Comparison of ENCODE assay signal across 2 cellular contexts in the genomic region with DNA sequence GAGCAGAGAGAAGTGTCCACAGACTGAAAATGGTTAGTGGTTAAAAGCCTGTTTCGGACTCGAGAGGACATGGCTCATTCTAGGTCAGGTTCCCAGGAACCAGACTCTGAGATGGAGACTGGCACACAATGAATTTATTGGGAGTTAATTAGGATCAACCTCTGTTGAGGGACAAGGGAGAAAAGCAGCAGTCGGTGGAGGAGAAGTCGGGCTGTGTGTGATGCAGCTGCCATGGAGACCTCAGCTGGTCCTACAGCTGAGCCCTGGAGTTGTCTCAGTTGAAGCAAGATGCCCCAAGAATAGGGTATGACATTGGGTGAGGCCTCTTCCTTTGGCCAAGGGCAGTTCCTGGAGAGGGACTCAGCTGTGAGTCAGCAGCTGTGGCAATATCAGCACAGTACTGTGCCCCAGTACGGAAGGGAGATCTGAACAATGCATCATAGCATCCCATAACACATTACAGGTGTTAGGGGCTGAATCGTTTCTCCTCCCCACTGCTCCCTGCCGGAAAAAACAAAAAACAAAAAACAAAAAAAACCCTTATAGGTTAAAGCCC.
TF ChIP-seq lines count a peak whose summit lies in the region.

No MANE protein-coding gene starts in this region.

TF ChIP-seq in A549, 52 proteins besides CTCF, POLR2A, EP300 and RAD21:
- TF ChIP-seq RARB (CRISPR knock-in tag; IDR thresholded peaks at IDR 0.05) (no peak), MYC (IDR thresholded peaks at IDR 0.05; ENCODE audit: borderline replicate concordance, low read length) (no peak), FOXS1 (CRISPR knock-in tag; IDR thresholded peaks at IDR 0.05) (no peak), NFE2L2 (conservative IDR thresholded peaks at IDR 0.05; ENCODE audit: low read length) (no peak), GATA3 (IDR thresholded peaks at IDR 0.05; ENCODE audit: borderline replicate concordance) (no peak), SMC3 (IDR thresholded peaks at IDR 0.05) (no peak), MAFK (IDR thresholded peaks at IDR 0.05; ENCODE audit: partially characterized antibody) (no peak), MAZ (IDR thresholded peaks at IDR 0.05; ENCODE audit: borderline replicate concordance, low read depth, low read length) (no peak), ZC3H11A (IDR thresholded peaks at IDR 0.05) (no peak)
- TF ChIP-seq, protein P1, sequence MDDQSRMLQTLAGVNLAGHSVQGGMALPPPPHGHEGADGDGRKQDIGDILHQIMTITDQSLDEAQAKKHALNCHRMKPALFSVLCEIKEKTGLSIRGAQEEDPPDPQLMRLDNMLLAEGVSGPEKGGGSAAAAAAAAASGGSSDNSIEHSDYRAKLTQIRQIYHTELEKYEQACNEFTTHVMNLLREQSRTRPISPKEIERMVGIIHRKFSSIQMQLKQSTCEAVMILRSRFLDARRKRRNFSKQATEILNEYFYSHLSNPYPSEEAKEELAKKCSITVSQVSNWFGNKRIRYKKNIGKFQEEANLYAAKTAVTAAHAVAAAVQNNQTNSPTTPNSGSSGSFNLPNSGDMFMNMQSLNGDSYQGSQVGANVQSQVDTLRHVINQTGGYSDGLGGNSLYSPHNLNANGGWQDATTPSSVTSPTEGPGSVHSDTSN (IDR thresholded peaks at IDR 0.05), result no peak
- TF ChIP-seq, protein P2, sequence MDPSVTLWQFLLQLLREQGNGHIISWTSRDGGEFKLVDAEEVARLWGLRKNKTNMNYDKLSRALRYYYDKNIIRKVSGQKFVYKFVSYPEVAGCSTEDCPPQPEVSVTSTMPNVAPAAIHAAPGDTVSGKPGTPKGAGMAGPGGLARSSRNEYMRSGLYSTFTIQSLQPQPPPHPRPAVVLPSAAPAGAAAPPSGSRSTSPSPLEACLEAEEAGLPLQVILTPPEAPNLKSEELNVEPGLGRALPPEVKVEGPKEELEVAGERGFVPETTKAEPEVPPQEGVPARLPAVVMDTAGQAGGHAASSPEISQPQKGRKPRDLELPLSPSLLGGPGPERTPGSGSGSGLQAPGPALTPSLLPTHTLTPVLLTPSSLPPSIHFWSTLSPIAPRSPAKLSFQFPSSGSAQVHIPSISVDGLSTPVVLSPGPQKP (IDR thresholded peaks at IDR 0.05; ENCODE audit: low read depth, low read length), result no peak

TF ChIP-seq in HCT116, 20 proteins besides CTCF, POLR2A, EP300 and RAD21:
- TF ChIP-seq ZNF274 (IDR thresholded peaks at IDR 0.05; ENCODE audit: low read depth, low read length) (no peak), CEBPB (IDR thresholded peaks at IDR 0.05; ENCODE audit: low read depth) (peak; percentile 61; the same call in 1 of the 2 replicates), SP1 (IDR thresholded peaks at IDR 0.05; ENCODE audit: low read depth) (peak; percentile 27; the same call in 1 of the 2 replicates), FOSL1 (IDR thresholded peaks at IDR 0.05; ENCODE audit: low read depth) (peak; percentile 61)
